ENCODE assay signal across 12 cellular contexts in the genomic region with DNA sequence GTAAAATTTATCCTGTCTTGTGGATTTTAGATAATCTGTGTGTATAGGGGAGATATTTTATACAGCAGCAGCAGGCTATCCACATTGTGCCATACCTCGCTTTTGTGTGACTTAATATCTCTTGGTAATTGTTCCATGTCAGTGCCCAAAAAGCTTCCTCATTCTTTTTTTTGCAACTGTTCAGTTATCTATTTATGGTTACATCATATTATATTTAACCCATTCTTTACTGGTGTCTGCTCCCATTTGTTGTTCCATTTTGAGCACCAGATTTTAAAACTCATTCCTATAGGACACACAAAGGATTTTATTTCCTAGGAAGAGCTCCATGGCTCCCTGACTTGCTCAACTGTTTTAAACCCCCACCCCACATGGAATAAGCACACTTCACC.
DNase-seq lines count a peak whose midpoint lies in the region; ATAC-seq and TF ChIP-seq lines count a peak whose summit lies in the region.
"Had no signal": no experiment of that assay in that cellular context is flagged by ENCODE, and none has a peak within 500 bp of the region (broad histone marks: within the 10 kb centered on the region; RNA-seq: fewer than 3 reads in every experiment).

No MANE protein-coding gene starts in this region.

- peaks cover 93% of the 10 kb centered on the region for H3K4me1 Mint-ChIP-seq in activated naive CD4-positive, alpha-beta T cell treated with anti-CD3 and anti-CD28 coated beads, Interleukin-2, amount 50 U/mL, for 24 hours
- peaks cover 63% of the 10 kb centered on the region for H3K4me1 Mint-ChIP-seq in central memory CD8-positive, alpha-beta T cell

- H3K9me2 ChIP-seq in OCI-LY1 (ENCODE audit: low read depth, low read length): no peaks in the 10 kb centered on the region

- H3K36me3 Mint-ChIP-seq in activated naive CD4-positive, alpha-beta T cell treated with anti-CD3 and anti-CD28 coated beads, Interleukin-2, amount 50 U/mL, for 24 hours: no peaks in the 10 kb centered on the region
- peaks cover 9 to 11% of the 10 kb centered on the region in 2 donors for H3K36me3 Mint-ChIP-seq in activated naive CD4-positive, alpha-beta T cell treated with anti-CD3 and anti-CD28 coated beads, Interleukin-2, amount 50 U/mL, for 72 hours
- H3K36me3 Mint-ChIP-seq in central memory CD8-positive, alpha-beta T cell (ENCODE audit: insufficient read depth): peaks cover 12% of the 10 kb centered on the region

- no peak for ATAC-seq in activated naive CD4-positive, alpha-beta T cell treated with anti-CD3 and anti-CD28 coated beads, Interleukin-2, amount 50 U/mL, for 72 hours
- no peak for ATAC-seq in central memory CD8-positive, alpha-beta T cell (replicated peaks; ENCODE audit: extremely low read depth, poor library complexity, severe bottlenecking)
- ATAC-seq in HG03139 (IDR thresholded peaks at IDR 0.05; ENCODE audit: unreplicated experiment): no peak

- no peaks in the 10 kb centered on the region for H3K9me3 Mint-ChIP-seq in activated naive CD4-positive, alpha-beta T cell treated with anti-CD3 and anti-CD28 coated beads, Interleukin-2, amount 50 U/mL, for 24 hours
- peaks cover 4 to 5% of the 10 kb centered on the region in 2 donors for H3K9me3 Mint-ChIP-seq in activated naive CD4-positive, alpha-beta T cell treated with anti-CD3 and anti-CD28 coated beads, Interleukin-2, amount 50 U/mL, for 72 hours
- H3K9me3 Mint-ChIP-seq in central memory CD8-positive, alpha-beta T cell: no peaks in the 10 kb centered on the region

- no peaks in the 10 kb centered on the region for H3F3A ChIP-seq in OCI-LY1 (ENCODE audit: insufficient read depth, low read length)

- H3K4me3 ChIP-seq in OCI-LY1 (ENCODE audit: low read depth, low read length, poor library complexity, severe bottlenecking): peak overlapping the region; percentile 34
- no peak overlapping the region for H3K4me3 ChIP-seq in suprapubic skin
- H3K4me3 ChIP-seq: SK-N-MC had no signal

- H3K9ac ChIP-seq in OCI-LY1 (ENCODE audit: low read length): peak overlapping the region; percentile 55

- H2AFZ ChIP-seq in OCI-LY1 (ENCODE audit: low read length): no peak overlapping the region

- WGBS in suprapubic skin: 44% methylated on average over 1 of the region's 1 CpG

- TF ChIP-seq EP300 in suprapubic skin (IDR thresholded peaks at IDR 0.05): no peak

- no peak for DNase-seq in activated naive CD4-positive, alpha-beta T cell treated with anti-CD3 and anti-CD28 coated beads, Interleukin-2, amount 50 U/mL, for 72 hours (ENCODE audit: low spot score in 2 of 2)
- no peak for DNase-seq in central memory CD8-positive, alpha-beta T cell (ENCODE audit: low spot score in 2 of 2)
- no peak for DNase-seq in suprapubic skin (ENCODE audit: low spot score in 2 of 2)
- no peak for DNase-seq in NCI-H446 treated with DMSO at 0.1 percent for 48 hours (lab: John Stamatoyannopoulos, UW)
- no peak for DNase-seq in amygdala (lab: John Stamatoyannopoulos, UW)
- DNase-seq: dermis blood vessel endothelial cell, NCI-H1436, NCI-H526 had no signal

- H3K4me2 ChIP-seq in OCI-LY1 (ENCODE audit: low read length): peak overlapping the region; percentile 67

- no peaks in the 10 kb centered on the region for H3K79me2 ChIP-seq in OCI-LY1 (ENCODE audit: insufficient read depth, low read length)

- no peak for TF ChIP-seq CTCF in OCI-LY1 (IDR thresholded peaks at IDR 0.05; ENCODE audit: low read length)
- TF ChIP-seq CTCF in suprapubic skin (IDR thresholded peaks at IDR 0.05): no peak

- H3K36me3 ChIP-seq in OCI-LY1 (ENCODE audit: insufficient read depth, low read length) (no peaks in the 10 kb centered on the region; the same call in 1 of the 2 replicates), suprapubic skin (no peaks in the 10 kb centered on the region)

- no peak for TF ChIP-seq POLR2A in suprapubic skin (IDR thresholded peaks at IDR 0.05)

- peak overlapping the region; percentile 95 for H3K27ac ChIP-seq in OCI-LY1 (ENCODE audit: low read depth, low read length, poor library complexity, severe bottlenecking)
- peak overlapping the region; percentile 32 for H3K27ac ChIP-seq in suprapubic skin
- H3K27ac ChIP-seq: SK-N-MC had no signal

- H3K27me3 Mint-ChIP-seq in activated naive CD4-positive, alpha-beta T cell treated with anti-CD3 and anti-CD28 coated beads, Interleukin-2, amount 50 U/mL, for 24 hours: no peaks in the 10 kb centered on the region
- H3K27me3 Mint-ChIP-seq in central memory CD8-positive, alpha-beta T cell: no peaks in the 10 kb centered on the region

- no peaks in the 10 kb centered on the region for H3K27me3 ChIP-seq in OCI-LY1 (ENCODE audit: insufficient read depth, low read length)
- no peaks in the 10 kb centered on the region for H3K27me3 ChIP-seq in suprapubic skin

- H3K4me1 ChIP-seq in OCI-LY1 (ENCODE audit: insufficient read depth, low read length, severe bottlenecking) (peaks cover 62% of the 10 kb centered on the region), suprapubic skin (peaks cover 27% of the 10 kb centered on the region)

- 0 out of 2 replicates have a peak, but pooled peaks cover 8% of the 10 kb centered on the region for H3K9me3 ChIP-seq in OCI-LY1 (ENCODE audit: low read length)
- no peaks in the 10 kb centered on the region for H3K9me3 ChIP-seq in suprapubic skin

- no peaks in the 10 kb centered on the region for H4K20me1 ChIP-seq in OCI-LY1 (ENCODE audit: insufficient read depth, low read length)

- peak overlapping the region; percentile 78 for H3K4me3 Mint-ChIP-seq in activated naive CD4-positive, alpha-beta T cell treated with anti-CD3 and anti-CD28 coated beads, Interleukin-2, amount 50 U/mL, for 24 hours
- peak overlapping the region; percentile 64 for H3K4me3 Mint-ChIP-seq in central memory CD8-positive, alpha-beta T cell

- peak overlapping the region; percentile 31 for H3K27ac Mint-ChIP-seq in activated naive CD4-positive, alpha-beta T cell treated with anti-CD3 and anti-CD28 coated beads, Interleukin-2, amount 50 U/mL, for 24 hours
- peak overlapping the region in 1 of 2 donors; percentile 91 for H3K27ac Mint-ChIP-seq in activated naive CD4-positive, alpha-beta T cell treated with anti-CD3 and anti-CD28 coated beads, Interleukin-2, amount 50 U/mL, for 72 hours
- H3K27ac Mint-ChIP-seq in central memory CD8-positive, alpha-beta T cell (ENCODE audit: low read depth): peak overlapping the region; percentile 85
